29 cellular contexts compared by ENCODE assay signal in the genomic region with DNA sequence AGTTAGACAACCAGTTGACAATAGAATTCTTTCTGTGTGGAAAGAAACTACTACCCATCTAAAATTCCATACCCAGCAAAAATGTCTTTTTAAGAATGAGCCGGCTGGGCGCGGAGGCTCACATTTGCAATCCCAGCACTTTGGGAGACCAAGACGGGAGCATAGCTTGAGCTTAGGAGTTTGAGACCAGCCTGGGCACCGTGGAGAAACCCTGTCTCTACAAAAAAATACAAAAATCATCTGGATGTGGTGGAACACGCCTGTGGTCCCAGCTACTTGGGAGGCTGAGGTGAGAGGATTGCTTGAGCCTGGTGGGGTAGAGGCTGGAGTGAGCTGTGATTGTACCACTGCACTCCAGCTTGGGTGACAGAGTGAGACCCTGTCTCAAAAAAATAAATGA.
"Had no signal": no experiment of that assay in that cellular context is flagged by ENCODE, and none has a peak within 500 bp of the region (broad histone marks: within the 10 kb centered on the region; RNA-seq: fewer than 3 reads in every experiment).

No MANE protein-coding gene starts in this region.

- H3K27me3 ChIP-seq: neural progenitor cell, pancreas, right lobe of liver, suprapubic skin, testis, transverse colon, uterus had no signal

- H3K36me3 ChIP-seq: neural progenitor cell, pancreas, right lobe of liver, sigmoid colon, suprapubic skin, tibial artery, transverse colon, upper lobe of right lung, uterus had no signal

- H3K27ac ChIP-seq: neural progenitor cell, pancreas, psoas muscle, right lobe of liver, sigmoid colon, suprapubic skin, testis, tibial artery, transverse colon, upper lobe of right lung, uterus had no signal

- H3K27me3 Mint-ChIP-seq: progenitor cell of endocrine pancreas; stimulated activated naive CD8-positive, alpha-beta T cell treated with anti-CD3 and anti-CD28 coated beads, Interleukin-15, amount 100 ng/mL, for 72 hours had no signal

- H2AFZ ChIP-seq: neural progenitor cell had no signal

- H3K4me3 Mint-ChIP-seq: naive thymus-derived CD4-positive, alpha-beta T cell; natural killer cell; nephron; neural progenitor cell; stimulated activated memory B cell treated with anti-CD40 and anti-IgM and Interleukin-4, amounts not matched to agents 10 μg/mL and 1 μg/mL and 100 μg/mL, for 72 hours; stimulated activated naive CD8-positive, alpha-beta T cell treated with anti-CD3 and anti-CD28 coated beads, Interleukin-15, amount 100 ng/mL, for 72 hours; type B pancreatic cell had no signal

- H3K36me3 Mint-ChIP-seq: naive thymus-derived CD4-positive, alpha-beta T cell; natural killer cell; neural progenitor cell; stimulated activated memory B cell treated with anti-CD40 and anti-IgM and Interleukin-4, amounts not matched to agents 10 μg/mL and 1 μg/mL and 100 μg/mL, for 72 hours; type B pancreatic cell had no signal

- H3K9me3 Mint-ChIP-seq: natural killer cell; stimulated activated naive CD8-positive, alpha-beta T cell treated with anti-CD3 and anti-CD28 coated beads, Interleukin-15, amount 100 ng/mL, for 72 hours; type B pancreatic cell had no signal

- H3K4me1 Mint-ChIP-seq: naive thymus-derived CD4-positive, alpha-beta T cell; natural killer cell; stimulated activated memory B cell treated with anti-CD40 and anti-IgM and Interleukin-4, amounts not matched to agents 10 μg/mL and 1 μg/mL and 100 μg/mL, for 72 hours; stimulated activated naive CD8-positive, alpha-beta T cell treated with anti-CD3 and anti-CD28 coated beads, Interleukin-15, amount 100 ng/mL, for 72 hours had no signal

- H3K4me2 ChIP-seq: neural progenitor cell had no signal

- H3K27ac Mint-ChIP-seq: naive thymus-derived CD4-positive, alpha-beta T cell; natural killer cell; nephron; neural progenitor cell; progenitor cell of endocrine pancreas; stimulated activated memory B cell treated with anti-CD40 and anti-IgM and Interleukin-4, amounts not matched to agents 10 μg/mL and 1 μg/mL and 100 μg/mL, for 72 hours; stimulated activated naive CD8-positive, alpha-beta T cell treated with anti-CD3 and anti-CD28 coated beads, Interleukin-15, amount 100 ng/mL, for 72 hours; type B pancreatic cell had no signal

- H3K4me1 ChIP-seq: pancreas, sigmoid colon, suprapubic skin, testis, tibial artery, transverse colon, upper lobe of right lung, uterus had no signal

- ATAC-seq: naive thymus-derived CD4-positive, alpha-beta T cell; natural killer cell; pancreas; psoas muscle; right cardiac atrium; right lobe of liver; stimulated activated memory B cell treated with anti-CD40 and anti-IgM and Interleukin-4, amounts not matched to agents 10 μg/mL and 1 μg/mL and 100 μg/mL, for 72 hours; stimulated activated naive CD8-positive, alpha-beta T cell treated with anti-CD3 and anti-CD28 coated beads, Interleukin-15, amount 100 ng/mL, for 72 hours; stimulated activated naive CD8-positive, alpha-beta T cell treated with anti-CD3 and anti-CD28 coated beads, Interleukin-15, Interleukin-2, amounts not matched to agents 100 U/mL and 50 U/mL, for 24 hours; upper lobe of right lung had no signal

- H3K9me3 ChIP-seq: pancreas, psoas muscle, right lobe of liver, sigmoid colon, suprapubic skin, testis, transverse colon, upper lobe of right lung, uterus had no signal

- FAIRE-seq: pancreas, small intestine had no signal

- H3K9ac ChIP-seq: neural progenitor cell had no signal

- H3K4me3 ChIP-seq: neural progenitor cell, pancreas, psoas muscle, right lobe of liver, sigmoid colon, suprapubic skin, testis, tibial artery, transverse colon, upper lobe of right lung, uterus had no signal

- DNase-seq: naive thymus-derived CD4-positive, alpha-beta T cell; natural killer cell; occipital lobe; pancreas; psoas muscle; right cardiac atrium; sigmoid colon; stimulated activated CD4-positive, alpha-beta T cell treated with anti-CD3 and anti-CD28 coated beads, Interleukin-12 subunit alpha, Interleukin-12 subunit beta, amount 100 ng/mL, for 4 hours; stimulated activated CD4-positive, alpha-beta T cell treated with anti-CD3 and anti-CD28 coated beads, Interleukin-1b, Interleukin-23, amount 100 ng/mL, for 48 hours; stimulated activated CD4-positive, alpha-beta T cell treated with anti-CD3 and anti-CD28 coated beads, Interleukin-4, amount 100 ng/mL, for 1 hour; stimulated activated CD4-positive, alpha-beta T cell treated with anti-CD3 and anti-CD28 coated beads, Interleukin-4, amount 100 ng/mL, for 4 hours; stimulated activated CD8-positive, alpha-beta memory T cell treated with anti-CD3 and anti-CD28 coated beads, Interleukin-4, amount 100 ng/mL, for 48 hours; stimulated activated naive CD4-positive, alpha-beta T cell; stimulated activated naive CD8-positive, alpha-beta T cell treated with anti-CD3 and anti-CD28 coated beads, Interleukin-15, amount 100 ng/mL, for 72 hours; stimulated activated naive CD8-positive, alpha-beta T cell treated with anti-CD3 and anti-CD28 coated beads, Interleukin-15, Interleukin-2, amounts not matched to agents 100 U/mL and 50 U/mL, for 24 hours; substantia nigra; testis; transverse colon; upper lobe of right lung; uterus had no signal
